1 cellular context compared by ENCODE assay signal in genomic region chr10:13978844-13979227, GRCh38.
A peak's percentile ranks its signal among the peaks of the same experiment; 100 is the strongest.
TF ChIP-seq lines count a peak whose summit lies in the region.

No MANE protein-coding gene starts in this region.

TF ChIP-seq in SK-N-SH, 30 proteins besides CTCF, POLR2A, EP300 and RAD21 (continued from another document):
- TF ChIP-seq IRF3 (IDR thresholded peaks at IDR 0.05; ENCODE audit: low read depth, low read length) (no peak), FOXM1 (IDR thresholded peaks at IDR 0.05; ENCODE audit: low read depth) (no peak), MAX (IDR thresholded peaks at IDR 0.05; ENCODE audit: low read depth) (no peak), REST (IDR thresholded peaks at IDR 0.05; ENCODE audit: low read depth, low read length) (no peak), NRF1 (IDR thresholded peaks at IDR 0.05; ENCODE audit: low read depth, low read length) (no peak), CHD2 (IDR thresholded peaks at IDR 0.05; ENCODE audit: low read length, partially characterized antibody) (peak; percentile 70), YY1 (IDR thresholded peaks at IDR 0.05; ENCODE audit: low read depth) (no peak), USF2 (IDR thresholded peaks at IDR 0.05; ENCODE audit: borderline replicate concordance, low read depth, low read length) (no peak), EZH2phosphoT487 (IDR thresholded peaks at IDR 0.05; ENCODE audit: borderline replicate concordance, low read depth) (no peak), RCOR1 (IDR thresholded peaks at IDR 0.05; ENCODE audit: low read length) (peak; percentile 96), GABPA (IDR thresholded peaks at IDR 0.05; ENCODE audit: low read depth) (no peak), PBX3 (IDR thresholded peaks at IDR 0.05) (no peak), USF1 (IDR thresholded peaks at IDR 0.05; ENCODE audit: borderline replicate concordance, low read depth) (no peak), SMC3 (IDR thresholded peaks at IDR 0.05; ENCODE audit: low read depth, low read length) (no peak), FOSL2 (IDR thresholded peaks at IDR 0.05; ENCODE audit: borderline replicate concordance, low read depth) (no peak), RXRA (IDR thresholded peaks at IDR 0.05; ENCODE audit: borderline replicate concordance, low read depth) (no peak), POLR2AphosphoS5 (IDR thresholded peaks at IDR 0.05; ENCODE audit: low read depth, low read length) (no peak), TAF1 (IDR thresholded peaks at IDR 0.05; ENCODE audit: borderline replicate concordance, low read depth, low read length) (no peak), MXI1 (IDR thresholded peaks at IDR 0.05; ENCODE audit: low read depth, low read length) (peak; percentile 45; the same call in 1 of the 2 replicates), RFX5 (IDR thresholded peaks at IDR 0.05; ENCODE audit: low read length) (no peak), TEAD4 (IDR thresholded peaks at IDR 0.05; ENCODE audit: borderline replicate concordance, insufficient read depth) (no peak), SIN3A (IDR thresholded peaks at IDR 0.05; ENCODE audit: borderline replicate concordance, low read depth, low read length) (no peak), ZBTB33 (IDR thresholded peaks at IDR 0.05; ENCODE audit: borderline replicate concordance, low read depth) (no peak), TCF12 (IDR thresholded peaks at IDR 0.05) (peak; percentile 3; the same call in 1 of the 2 replicates), ELF1 (IDR thresholded peaks at IDR 0.05) (no peak), FOXJ3 (CRISPR knock-in tag; IDR thresholded peaks at IDR 0.05) (no peak), JUND (IDR thresholded peaks at IDR 0.05) (no peak), MEF2A (IDR thresholded peaks at IDR 0.05; ENCODE audit: borderline replicate concordance, low read depth) (no peak), GATA2 (CRISPR knock-in tag; IDR thresholded peaks at IDR 0.05) (peak; percentile 22; the same call in 1 of the 2 replicates)
TF ChIP-seq in SK-N-SH: peak in this region for 5.
